In the genomic region with DNA sequence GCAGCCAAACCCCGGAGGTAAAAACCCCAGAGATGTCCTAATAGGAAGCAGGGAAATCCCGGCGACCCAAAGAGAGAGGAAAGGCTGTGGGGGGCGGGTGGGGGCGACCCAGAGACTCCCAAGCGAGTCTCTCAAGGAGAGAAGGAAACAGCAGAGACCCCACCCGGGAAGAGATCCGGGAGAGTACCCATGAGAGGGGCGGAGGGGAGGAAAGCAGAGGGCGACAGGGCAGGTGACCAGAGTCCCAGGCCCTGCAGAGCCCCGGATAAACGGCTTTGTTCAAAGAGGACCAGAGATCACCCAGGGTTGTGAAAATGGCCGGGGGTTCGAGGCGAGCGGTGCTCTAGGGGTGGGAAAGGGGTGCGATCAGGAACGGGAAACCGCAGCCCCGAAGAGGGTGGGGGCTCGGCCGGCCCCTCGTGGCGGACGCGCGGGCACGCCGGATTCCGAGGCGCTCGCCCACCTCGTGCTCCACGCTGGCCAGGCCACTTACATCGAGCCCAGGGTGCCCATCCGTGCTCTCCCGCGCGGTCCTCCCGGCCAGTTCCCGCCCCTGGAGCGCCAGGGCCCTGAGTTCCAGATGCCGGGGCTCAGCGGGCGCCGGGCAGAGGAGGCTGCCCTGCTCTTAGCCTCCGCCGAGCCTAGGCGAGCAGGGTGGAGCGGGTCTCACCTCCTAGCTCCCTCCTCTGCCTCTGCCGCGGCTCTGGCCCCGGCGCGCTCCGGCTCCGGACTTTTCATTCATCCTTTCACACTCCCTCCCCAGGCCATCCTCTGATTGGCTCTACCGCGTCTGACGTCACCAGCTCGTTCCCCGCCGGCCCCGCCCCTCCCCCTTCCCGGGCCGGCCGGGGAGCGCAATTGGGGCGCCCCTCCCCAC, we compare ENCODE assay signal across 8 cellular contexts. TPM values are rescaled to one million over a fixed set of nuclear protein-coding genes. Genes with fewer than 3 reads are reported as not detected.
DNase-seq lines count a peak whose midpoint lies in the region; ATAC-seq, FAIRE-seq and TF ChIP-seq lines count a peak whose summit lies in the region.

No MANE protein-coding gene starts in this region.

- H3K9ac ChIP-seq in MM.1S (ENCODE audit: low read length) (peak overlapping the region; percentile 44), SK-N-SH (no peak overlapping the region)

- H3K27ac ChIP-seq in MM.1S (ENCODE audit: low read length) (peak overlapping the region; percentile 39; the same call in 1 of the 2 replicates), SK-N-SH (ENCODE audit: low read depth in 2 of 2, low read length in 1 of 2) (peak overlapping the region in 1 of 2 experiments; percentile 34; a peak in 1 of 4 replicates)

- intact Hi-C loops in left ventricle myocardium superior (cut with micrococcal nuclease): no loop called here

- TF ChIP-seq CTCF in MM.1S (IDR thresholded peaks at IDR 0.05; ENCODE audit: low read length) (no peak), SK-N-SH (IDR thresholded peaks at IDR 0.05) (no peak)

- no peaks in the 10 kb centered on the region for H4K20me1 ChIP-seq in MM.1S (ENCODE audit: insufficient read depth, low read length)
- H4K20me1 ChIP-seq in SK-N-SH (ENCODE audit: insufficient read depth): no peaks in the 10 kb centered on the region

- CTCF ChIA-PET in SK-N-SH (lab: Yijun Ruan, JAX): interaction anchor here (0.9 to 29.5 kb wide), 6 partner anchors 9 to 77 kb away, joined by 3 to 412 read pairs (median 4); no protein-coding TSS in a partner anchor

- ATAC-seq in GM21529 (IDR thresholded peaks at IDR 0.05; ENCODE audit: unreplicated experiment) (peak; percentile 77), left ventricle myocardium superior (peak; percentile 95)

- H3K9me3 ChIP-seq in MM.1S (replicated peaks; ENCODE audit: insufficient read depth, low read length): no peaks in the 10 kb centered on the region
- H3K9me3 ChIP-seq in SK-N-SH: no peaks in the 10 kb centered on the region

- 1% methylated on average over 39 of the region's 69 CpGs for WGBS in SK-N-SH (ENCODE audit: low lambda C conversion rate)

- H3K9me2 ChIP-seq in MM.1S (replicated peaks; ENCODE audit: insufficient read depth, low read length): no peaks in the 10 kb centered on the region
- no peaks in the 10 kb centered on the region for H3K9me2 ChIP-seq in SK-N-SH

- H3K36me3 ChIP-seq in MM.1S (replicated peaks; ENCODE audit: insufficient read depth, low read length): no peaks in the 10 kb centered on the region
- H3K36me3 ChIP-seq in SK-N-SH (replicated peaks in 1 of 2; ENCODE audit: control insufficient read depth in 1 of 2, insufficient read depth in 2 of 2, low read length in 1 of 2): no peaks in the 10 kb centered on the region

- H3K4me2 ChIP-seq in MM.1S (ENCODE audit: low read depth, low read length) (peak overlapping the region; percentile 96), SK-N-SH (peak overlapping the region; percentile 69)

- H3F3A ChIP-seq in MM.1S (ENCODE audit: insufficient read depth, low read length) (peaks cover 13% of the 10 kb centered on the region; the same call in 1 of the 2 replicates), SK-N-SH (replicated peaks; ENCODE audit: insufficient read depth) (peaks cover 4% of the 10 kb centered on the region)

- no peak for TF ChIP-seq RAD21 in SK-N-SH (IDR thresholded peaks at IDR 0.05; ENCODE audit: low read length)

- DNase-seq in Caki2 (ENCODE audit: low read depth): peak; percentile 71
- DNase-seq in MM.1S: peak; percentile 94
- peak; percentile 98 for DNase-seq in SK-N-SH
- peak; percentile 60 for DNase-seq in amniotic epithelial cell (ENCODE audit: low read depth)
- peak; percentile 78 for DNase-seq in left ventricle myocardium superior
- peak; percentile 27 for DNase-seq in pulmonary artery endothelial cell (ENCODE audit: low read depth, low spot score)
- DNase-seq in urothelium cell line (ENCODE audit: low spot score): peak; percentile 94

- in situ Hi-C loops in Caki2 (cut with HindIII; ENCODE audit: low pct_unique_long_range_greater_than_20kb, low sequenced_read_pairs): no loop called here

- H2AFZ ChIP-seq in MM.1S (ENCODE audit: low read length) (peak overlapping the region; percentile 70), SK-N-SH (ENCODE audit: low read depth) (peak overlapping the region; percentile 78)

- no peak for TF ChIP-seq EP300 in SK-N-SH (IDR thresholded peaks at IDR 0.05; ENCODE audit: borderline replicate concordance in 1 of 2, low read depth in 1 of 2, low read length in 1 of 2)

- H3K27me3 ChIP-seq in MM.1S (replicated peaks; ENCODE audit: insufficient read depth, low read length): peaks cover 77% of the 10 kb centered on the region
- peaks cover 53% of the 10 kb centered on the region for H3K27me3 ChIP-seq in SK-N-SH (ENCODE audit: insufficient read depth)

- peak; percentile 20 for FAIRE-seq in urothelium cell line (lab: Jason Lieb, UNC)

- POLR2A ChIA-PET in SK-N-SH (lab: Yijun Ruan, JAX): interaction anchor here (0.7 to 1.4 kb wide), 4 partner anchors 9 to 79 kb away, joined by 3 to 4 read pairs (median 3); partner anchors contain the start of gene MEF2D

- H3K4me3 ChIP-seq in MM.1S (ENCODE audit: low read length) (peak overlapping the region; percentile 63), SK-N-SH (ENCODE audit: low read depth in 2 of 2, low read length in 1 of 2) (peak overlapping the region; percentile 10 to 48; a peak in 3 of 4 replicates)

- H3K4me1 ChIP-seq in MM.1S (ENCODE audit: low read length): 0 out of 2 replicates have a peak, but pooled peaks cover 4% of the 10 kb centered on the region
- H3K4me1 ChIP-seq in SK-N-SH (ENCODE audit: control insufficient read depth in 1 of 2, insufficient read depth in 2 of 2, low read depth in 1 of 2, low read length in 1 of 2): peaks cover 11 to 28% of the 10 kb centered on the region in 2 experiments; a peak in 3 of 4 replicates

- H3K79me2 ChIP-seq in MM.1S (ENCODE audit: low read length) (no peaks in the 10 kb centered on the region), SK-N-SH (ENCODE audit: insufficient read depth) (no peaks in the 10 kb centered on the region)

TF ChIP-seq in SK-N-SH, 30 proteins besides CTCF, POLR2A, EP300 and RAD21:
- 0 out of 2 replicates have a peak, but pooled peaks have one; percentile 11 for TF ChIP-seq FOXJ3 (CRISPR knock-in tag; IDR thresholded peaks at IDR 0.05)
- peak; percentile 46; the same call in 1 of the 2 replicates for TF ChIP-seq RFX5 (IDR thresholded peaks at IDR 0.05; ENCODE audit: low read length)
- peak; percentile 47 for TF ChIP-seq CHD2 (IDR thresholded peaks at IDR 0.05; ENCODE audit: low read length, partially characterized antibody)
- no peak for TF ChIP-seq SIN3A (IDR thresholded peaks at IDR 0.05; ENCODE audit: borderline replicate concordance, low read depth, low read length)
- peak; percentile 47; the same call in 1 of the 2 replicates for TF ChIP-seq MXI1 (IDR thresholded peaks at IDR 0.05; ENCODE audit: low read depth, low read length)
- peak; percentile 39; the same call in 1 of the 2 replicates for TF ChIP-seq POLR2AphosphoS5 (IDR thresholded peaks at IDR 0.05; ENCODE audit: low read depth, low read length)
- no peak for TF ChIP-seq GABPA (IDR thresholded peaks at IDR 0.05; ENCODE audit: low read depth)

RNA-seq across cellular contexts. Expression of gene RHBG, which starts 52.3 kb away (rescaled TPM):
- not detected in 2 replicates for total RNA-seq in Caki2 (2014; rRNA removed; shearing (Covaris generic); ENCODE audit: low replicate concordance)
- polyA plus RNA-seq in SK-N-SH (2012; rRNA removed): 0.18 TPM in 1 of 2 replicates, not detected in the other
- not detected in 2 replicates for polyA plus RNA-seq in SK-N-SH (2012; cell fraction: cytosol; rRNA removed)
- polyA plus RNA-seq in SK-N-SH (2012; cell fraction: nucleus; rRNA removed): 0.15 TPM in 1 of 2 replicates, not detected in the other
- total RNA-seq in left ventricle myocardium superior (not detected), pulmonary artery endothelial cell (not detected in 2 replicates)

Comparison
In these comparisons a context has a peak if more than half of its experiments do, and no peak if none do; other contexts are left out.
1. DNase-seq: peak in every context shown above with its lines; median percentile 98 in SK-N-SH; 94 in MM.1S; 94 in urothelium cell line; 78 in left ventricle myocardium superior; 71 in Caki2; 60 in amniotic epithelial cell; 27 in pulmonary artery endothelial cell.